In genomic region chr9:74887981-74888370, GRCh38 we compare ENCODE assay signal across 10 cellular contexts. TPM values are rescaled to one million over a fixed set of nuclear protein-coding genes. Genes with fewer than 3 reads are reported as not detected.
DNase-seq lines count a peak whose midpoint lies in the region; ATAC-seq, FAIRE-seq and TF ChIP-seq lines count a peak whose summit lies in the region.
"Had no signal": no experiment of that assay in that cellular context is flagged by ENCODE, and none has a peak within 500 bp of the region (broad histone marks: within the 10 kb centered on the region; RNA-seq: fewer than 3 reads in every experiment).

No MANE protein-coding gene starts in this region.

- no peak for TF ChIP-seq EP300 in A549 (IDR thresholded peaks at IDR 0.05)

- H3K27me3 ChIP-seq in HCT116 (ENCODE audit: insufficient read depth, low read length) (no peaks in the 10 kb centered on the region), mucosa of rectum (ENCODE audit: control insufficient read depth in 2 of 2, insufficient read depth in 2 of 2, low read length in 2 of 2) (no peaks in the 10 kb centered on the region)
- H3K27me3 ChIP-seq: adrenal gland had no signal

- H3K4me1 ChIP-seq in A549 (0 out of 3 replicates have a peak, but pooled peaks cover 6% of the 10 kb centered on the region), HCT116 (ENCODE audit: control insufficient read depth in 1 of 2, insufficient read depth in 2 of 2, low read length in 2 of 2) (peaks cover 0 to 14% of the 10 kb centered on the region in 2 experiments; a peak in 3 of 4 replicates), mucosa of rectum (ENCODE audit: control insufficient read depth in 2 of 2, insufficient read depth in 2 of 2, low read length in 2 of 2) (peaks cover 0 to 7% of the 10 kb centered on the region in 2 donors)

- no peaks in the 10 kb centered on the region for H3K9me2 ChIP-seq in HCT116 (ENCODE audit: insufficient read depth)

- no peaks in the 10 kb centered on the region for H4K20me1 ChIP-seq in HCT116 (ENCODE audit: insufficient read depth)

- TF ChIP-seq POLR2A in A549 (IDR thresholded peaks at IDR 0.05; ENCODE audit: low read length) (no peak), HCT116 (IDR thresholded peaks at IDR 0.05; ENCODE audit: borderline replicate concordance, extremely low read depth, insufficient read depth, insufficient read length) (no peak)

- H3K9me3 Mint-ChIP-seq in dendritic cell treated with granulocyte-macrophage colony-stimulating factor and Interleukin-4, amounts not matched to agents 40 ng/mL and 50 ng/mL, for 4 days, result no peaks in the 10 kb centered on the region

- no TSS peak for BruUV-seq in HCT116 (replicated peaks; lab: Mats Ljungman, UMichigan)

- no peak for TF ChIP-seq CTCF in A549 (IDR thresholded peaks at IDR 0.05)
- no peak for TF ChIP-seq CTCF in HCT116 (IDR thresholded peaks at IDR 0.05 in 2 of 3, conservative IDR thresholded peaks at IDR 0.05 in 1 of 3; ENCODE audit: borderline replicate concordance in 1 of 3, insufficient read depth in 1 of 3, low read depth in 2 of 3, low read length in 2 of 3)

- no peaks in the 10 kb centered on the region for H3K36me3 ChIP-seq in HCT116 (ENCODE audit: control insufficient read depth in 1 of 2, insufficient read depth in 2 of 2, low read length in 2 of 2)
- no peaks in the 10 kb centered on the region for H3K36me3 ChIP-seq in mucosa of rectum (ENCODE audit: control insufficient read depth in 2 of 2, insufficient read depth in 2 of 2, low read length in 2 of 2)
- H3K36me3 ChIP-seq: adrenal gland had no signal

- POLR2A ChIA-PET in A549 (lab: Yijun Ruan, JAX), result interaction anchor here (1.6 kb wide), 1 partner anchor 140 kb away, joined by 4 read pairs; the partner anchor contains the start of gene CARNMT1
- POLR2A ChIA-PET in HCT116 (lab: Charles Lee), result interaction anchor here (1.3 kb wide), 1 partner anchor 140 kb away, joined by 3 read pairs; the partner anchor contains the start of gene CARNMT1

- H3K9me3 ChIP-seq in A549, result no peaks in the 10 kb centered on the region
- no peaks in the 10 kb centered on the region for H3K9me3 ChIP-seq in HCT116 (ENCODE audit: control insufficient read depth in 1 of 2, insufficient read depth in 1 of 2, low read depth in 1 of 2, low read length in 2 of 2)
- H3K9me3 ChIP-seq in mucosa of rectum (ENCODE audit: control insufficient read depth in 2 of 2, low read length in 2 of 2), result no peaks in the 10 kb centered on the region
- H3K9me3 ChIP-seq: adrenal gland had no signal

- DNase-seq in A549 (ENCODE audit: low read depth in 1 of 2, low spot score in 1 of 2) (peak in 1 of 2 experiments; percentile 2), HCT116 (ENCODE audit: low read depth, low spot score) (no peak), ecto neural progenitor cell (ENCODE audit: low spot score) (no peak), cerebellar nuclear complex (lab: John Stamatoyannopoulos, UW) (no peak)
- DNase-seq: adrenal gland; stimulated activated CD4-positive, alpha-beta T cell treated with anti-CD3 and anti-CD28 coated beads, Interleukin-2, amount 100 ng/mL, for 24 hours had no signal

- RAD21 ChIA-PET in HCT116 (lab: Charles Lee; ENCODE audit: low non-redundant PET in 1 of 2, low total read pairs in 2 of 2, uncharacterized antibody in 2 of 2, unreplicated experiment in 2 of 2), result no interaction called here

- H3K4me3 Mint-ChIP-seq in dendritic cell treated with granulocyte-macrophage colony-stimulating factor and Interleukin-4, amounts not matched to agents 40 ng/mL and 50 ng/mL, for 4 days, result peak overlapping the region; percentile 84

- no peaks in the 10 kb centered on the region for H3K36me3 Mint-ChIP-seq in dendritic cell treated with granulocyte-macrophage colony-stimulating factor and Interleukin-4, amounts not matched to agents 40 ng/mL and 50 ng/mL, for 4 days (ENCODE audit: low read depth)

- peaks cover 26% of the 10 kb centered on the region for H3K27me3 Mint-ChIP-seq in dendritic cell treated with granulocyte-macrophage colony-stimulating factor and Interleukin-4, amounts not matched to agents 40 ng/mL and 50 ng/mL, for 4 days

- ATAC-seq in A549 (no peak; a peak in 1 of 6 replicates), HCT116 (no peak), GM18868 (IDR thresholded peaks at IDR 0.05; ENCODE audit: unreplicated experiment) (no peak), HG02571 (IDR thresholded peaks at IDR 0.05; ENCODE audit: unreplicated experiment) (no peak)

- H3K4me3 ChIP-seq in A549 (no peak overlapping the region), HCT116 (replicated peaks in 1 of 2; ENCODE audit: low read depth in 1 of 2, low read length in 2 of 2) (peak overlapping the region; percentile 65 to 77), mucosa of rectum (ENCODE audit: low read length in 2 of 2) (peak overlapping the region; percentile 68 to 69)

- TF ChIP-seq RAD21 in A549 (conservative IDR thresholded peaks at IDR 0.05 in 1 of 2, IDR thresholded peaks at IDR 0.05 in 1 of 2) (no peak), HCT116 (IDR thresholded peaks at IDR 0.05; ENCODE audit: low read depth) (no peak)

- CTCF ChIA-PET in A549 (lab: Yijun Ruan, JAX), result interaction anchor here (0.8 to 1.9 kb wide), 5 partner anchors 18 to 139 kb away, joined by 3 to 8 read pairs (median 5); partner anchors contain the start of gene C9orf40
- CTCF ChIA-PET in HCT116 (lab: Charles Lee), result interaction anchor here (1.2 to 1.7 kb wide), 2 partner anchors 64 to 114 kb away, joined by 3 to 7 read pairs; partner anchors contain the start of gene C9orf40

- no peak for FAIRE-seq in A549 (lab: Jason Lieb, UNC)

- no peaks in the 10 kb centered on the region for H3K79me2 ChIP-seq in HCT116 (ENCODE audit: insufficient read depth, low read length)

- H3K9ac ChIP-seq in HCT116 (ENCODE audit: low read length) (no peak overlapping the region), mucosa of rectum (ENCODE audit: low read depth in 1 of 2, low read length in 2 of 2) (no peak overlapping the region)

- peaks cover 13% of the 10 kb centered on the region for H3K4me1 Mint-ChIP-seq in dendritic cell treated with granulocyte-macrophage colony-stimulating factor and Interleukin-4, amounts not matched to agents 40 ng/mL and 50 ng/mL, for 4 days (ENCODE audit: low read depth)

- H3K4me2 ChIP-seq in A549 (peak overlapping the region; percentile 78), HCT116 (ENCODE audit: low read length) (peak overlapping the region; percentile 76)

- no peak overlapping the region for H3K27ac ChIP-seq in A549
- no peak overlapping the region for H3K27ac ChIP-seq in HCT116 (ENCODE audit: low read depth, low read length)
- H3K27ac ChIP-seq in mucosa of rectum (ENCODE audit: low read depth in 2 of 2, low read length in 2 of 2), result peak overlapping the region; percentile 67 to 74

- no peak overlapping the region for H3K27ac Mint-ChIP-seq in dendritic cell treated with granulocyte-macrophage colony-stimulating factor and Interleukin-4, amounts not matched to agents 40 ng/mL and 50 ng/mL, for 4 days

- WGBS in A549 (ENCODE audit: missing lambda C conversion rate), result 88% methylated on average over 4 of the region's 4 CpGs

- intact Hi-C loops in HCT116 (cut with micrococcal nuclease), result no loop called here
- intact Hi-C loops in dendritic cell treated with granulocyte-macrophage colony-stimulating factor and Interleukin-4, amounts not matched to agents 40 ng/mL and 50 ng/mL, for 4 days (cut with micrococcal nuclease), result no loop called here

- H2AFZ ChIP-seq in HCT116 (ENCODE audit: low read depth, low read length, poor library complexity, severe bottlenecking), result peak overlapping the region; percentile 86

TF ChIP-seq in A549, 52 proteins besides CTCF, POLR2A, EP300 and RAD21 (continues in another document):
- TF ChIP-seq HMGXB4 (CRISPR knock-in tag; IDR thresholded peaks at IDR 0.05; ENCODE audit: borderline replicate concordance) (no peak), CHD2 (IDR thresholded peaks at IDR 0.05; ENCODE audit: low read length, partially characterized antibody) (no peak), CBX2 (IDR thresholded peaks at IDR 0.05; ENCODE audit: borderline replicate concordance, low read depth) (no peak), HOXB13 (CRISPR knock-in tag; IDR thresholded peaks at IDR 0.05; ENCODE audit: low read depth) (no peak)

TF ChIP-seq in HCT116, 20 proteins besides CTCF, POLR2A, EP300 and RAD21:
- TF ChIP-seq MAX (IDR thresholded peaks at IDR 0.05) (0 out of 2 replicates have a peak, but pooled peaks have one; percentile 33), CBX3 (IDR thresholded peaks at IDR 0.05; ENCODE audit: low read depth) (peak; percentile 29; the same call in 1 of the 2 replicates), SIN3A (IDR thresholded peaks at IDR 0.05; ENCODE audit: low read depth) (no peak)

RNA-seq across cellular contexts. Expression of gene TRPM6, which starts 0.3 kb away (rescaled TPM):
- polyA plus RNA-seq in A549 (2011; rRNA removed) (2.1 and 2.2 TPM in 2 replicates), A549 (2017; fragmentation: RNase III; extraction: RNeasy Plus Mini Kit Qiagen cat#74134 plus additional on column Dnase treatment) (1.5 to 1.8 TPM (median 1.5 TPM) in 3 replicates)
- 0.42 and 0.58 TPM in 2 replicates for polyA plus RNA-seq in A549 (2012; cell fraction: cytosol; rRNA removed)
- 0.46 and 0.70 TPM in 2 replicates for polyA plus RNA-seq in A549 (2012; cell fraction: nucleus; rRNA removed)
- polyA minus RNA-seq in A549 (2011; rRNA and poly(A)+ RNA removed), result 2.3 and 2.4 TPM in 2 replicates
- total RNA-seq in HCT116 (2021; ENCODE audit: unreplicated experiment), result 0.44 TPM
- polyA plus RNA-seq in HCT116 (2012), result 0.18 and 0.21 TPM in 2 replicates

Comparison
In these comparisons a context has a peak if more than half of its experiments do, and no peak if none do; other contexts are left out.
1. H3K27ac ChIP-seq: peak in mucosa of rectum (2 of 2); none in A549 (0 of 2) and HCT116 (single experiment).
2. Of the 6 proteins assayed by ChIP-seq in both A549 and HCT116: peak only in A549: none; only in HCT116: MAX; in both: none; in neither: 5.